In the genomic region with DNA sequence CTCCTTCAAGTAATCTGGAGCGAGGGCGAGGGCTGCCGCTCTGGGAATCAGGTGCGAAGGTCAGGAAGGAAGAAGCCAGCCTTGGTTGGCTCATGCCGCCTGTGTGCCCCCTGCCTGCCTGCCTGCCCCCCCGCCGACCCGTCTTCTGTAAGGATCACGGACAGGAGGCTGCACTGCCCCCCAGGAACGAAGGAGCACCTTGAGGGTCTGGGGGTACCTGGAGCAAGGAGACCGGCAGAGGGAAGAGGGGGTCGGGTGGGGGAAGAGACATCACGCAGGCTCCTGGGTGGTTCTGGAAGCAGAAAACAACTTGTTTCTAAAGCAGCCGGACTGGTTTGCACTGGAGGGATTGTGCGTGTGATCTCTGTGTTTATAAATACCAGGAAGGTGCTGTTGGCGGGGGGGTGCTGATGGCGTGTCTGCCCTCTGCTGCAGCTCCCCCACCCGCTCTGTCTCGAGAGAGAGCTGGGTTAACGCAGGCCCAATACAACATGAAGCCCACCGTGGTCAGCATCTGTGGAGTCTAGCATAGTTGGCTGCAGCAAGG, we compare ENCODE assay signal across 8 cellular contexts. TPM values are rescaled to one million over a fixed set of nuclear protein-coding genes. Genes with fewer than 3 reads are reported as not detected.
DNase-seq lines count a peak whose midpoint lies in the region; ATAC-seq, FAIRE-seq and TF ChIP-seq lines count a peak whose summit lies in the region.

No MANE protein-coding gene starts in this region.

- no peak overlapping the region for H3K4ac ChIP-seq in neuronal stem cell (ENCODE audit: low read length)

- TF ChIP-seq CTCF in Panc1 (IDR thresholded peaks at IDR 0.05): no peak

- in situ Hi-C loops in Panc1 (cut with HindIII; ENCODE audit: low pct_unique_long_range_greater_than_20kb, low sequenced_read_pairs): no loop called here

- H3K79me1 ChIP-seq in neuronal stem cell (ENCODE audit: low read depth, low read length): peaks cover 6% of the 10 kb centered on the region

- peak overlapping the region; percentile 75 for H3K23ac ChIP-seq in neuronal stem cell (ENCODE audit: low read depth, low read length, poor library complexity)

- peak overlapping the region; percentile 58 for H2AK5ac ChIP-seq in neuronal stem cell (ENCODE audit: low read depth, low read length)

- intact Hi-C loops in Panc1 (cut with micrococcal nuclease; ENCODE audit: unreplicated experiment): loop anchor here (5.0 to 10.0 kb wide), 3 partner anchors 240 to 502 kb away; a partner anchor contains a TSS

- DNase-seq in Panc1 (ENCODE audit: low read depth, low spot score): no peak
- peak; percentile 62 for DNase-seq in fibroblast of gingiva (ENCODE audit: low read depth)
- DNase-seq in neuronal stem cell (ENCODE audit: low spot score): no peak
- no peak for DNase-seq in NCI-H2171 (lab: John Stamatoyannopoulos, UW)
- no peak for DNase-seq in GM12891 (ENCODE audit: insufficient read length, low spot score)
- DNase-seq in SKM-1 (lab: John Stamatoyannopoulos, UW; ENCODE audit: unreplicated experiment): no peak

- no peak for TF ChIP-seq POLR2A in GM12891 (IDR thresholded peaks at IDR 0.05; ENCODE audit: low read depth, low read length)

- H2BK12ac ChIP-seq in neuronal stem cell (ENCODE audit: low read length): no peak overlapping the region

- WGBS in neuronal stem cell (ENCODE audit: extremely low coverage in 2 of 2, insufficient read length in 2 of 2, insufficient replicate concordance in 1 of 2), 2 donors: no CpG with 5 or more reads among the region's 21 CpGs

- peak overlapping the region; percentile 51 for H2AFZ ChIP-seq in neuronal stem cell (ENCODE audit: low read length)

- BruUV-seq in Panc1 (replicated peaks; lab: Mats Ljungman, UMichigan): no TSS peak

- peak overlapping the region; percentile 88 for H3K4me2 ChIP-seq in neuronal stem cell (ENCODE audit: insufficient read depth, low read length, poor library complexity, severe bottlenecking)

- H3K27ac ChIP-seq in Panc1 (ENCODE audit: low read length) (peak overlapping the region; percentile 94), neuronal stem cell (replicated peaks; ENCODE audit: low read length) (no peak overlapping the region)

- H2BK5ac ChIP-seq in neuronal stem cell (ENCODE audit: low read length): no peak overlapping the region

- H3K4me1 ChIP-seq in ES-I3 (ENCODE audit: insufficient read depth, low read length) (peaks cover 18% of the 10 kb centered on the region), Panc1 (ENCODE audit: control insufficient read depth, insufficient read depth, low read length) (peaks cover 44% of the 10 kb centered on the region), neuronal stem cell (ENCODE audit: control insufficient read depth in 2 of 2, insufficient read depth in 1 of 2, low read depth in 1 of 2, low read length in 2 of 2) (peaks cover 20 to 34% of the 10 kb centered on the region in 2 donors)

- POLR2A ChIA-PET in Panc1 (lab: Charles Lee): no interaction called here

- no peak overlapping the region for H4K91ac ChIP-seq in neuronal stem cell (ENCODE audit: low read depth, low read length, poor library complexity)

- H3K36me3 ChIP-seq in ES-I3 (ENCODE audit: insufficient read depth, low read length) (no peaks in the 10 kb centered on the region), Panc1 (ENCODE audit: control insufficient read depth, insufficient read depth, low read length) (peaks cover 4% of the 10 kb centered on the region), neuronal stem cell (replicated peaks in 1 of 2; ENCODE audit: control insufficient read depth in 2 of 2, insufficient read depth in 2 of 2, low read length in 2 of 2) (no peaks in the 10 kb centered on the region)

- H3K9ac ChIP-seq in ES-I3 (ENCODE audit: low read depth, low read length): peak overlapping the region; percentile 49
- H3K9ac ChIP-seq in neuronal stem cell (ENCODE audit: low read depth, low read length, poor library complexity): peak overlapping the region; percentile 94

- ATAC-seq in Panc1 (no peak), HG03460 (IDR thresholded peaks at IDR 0.05; ENCODE audit: unreplicated experiment) (no peak)

- no peaks in the 10 kb centered on the region for H3K9me3 ChIP-seq in ES-I3 (ENCODE audit: control insufficient read depth, insufficient read depth, low read length)
- H3K9me3 ChIP-seq in Panc1 (ENCODE audit: control insufficient read depth, insufficient read depth, low read depth, low read length): no peaks in the 10 kb centered on the region
- no peaks in the 10 kb centered on the region for H3K9me3 ChIP-seq in neuronal stem cell (replicated peaks in 1 of 2; ENCODE audit: control insufficient read depth in 2 of 2, insufficient read depth in 1 of 2, low read depth in 1 of 2, low read length in 2 of 2)

- H2BK15ac ChIP-seq in neuronal stem cell (ENCODE audit: low read length): no peak overlapping the region

- H3K14ac ChIP-seq in neuronal stem cell (ENCODE audit: low read length): peak overlapping the region; percentile 64

- no peak for FAIRE-seq in GM12891 (lab: Jason Lieb, UNC)

- H3K18ac ChIP-seq in neuronal stem cell (ENCODE audit: low read length): peak overlapping the region; percentile 88

- H2BK120ac ChIP-seq in neuronal stem cell (ENCODE audit: low read depth, low read length): no peak overlapping the region

- H4K8ac ChIP-seq in neuronal stem cell (ENCODE audit: low read depth, low read length): no peak overlapping the region

- H3K4me3 ChIP-seq in Panc1 (ENCODE audit: low read depth in 2 of 2, low read length in 2 of 2) (peak overlapping the region; percentile 69 to 85), neuronal stem cell (ENCODE audit: low read length in 2 of 2) (peak overlapping the region; percentile 68 to 94)

- CTCF ChIA-PET in Panc1 (lab: Charles Lee): no interaction called here

- H3K27me3 ChIP-seq in Panc1 (ENCODE audit: control insufficient read depth, insufficient read depth, low read length): no peaks in the 10 kb centered on the region
- H3K27me3 ChIP-seq in neuronal stem cell (ENCODE audit: control insufficient read depth in 3 of 3, insufficient read depth in 3 of 3, low read depth in 1 of 3, low read length in 3 of 3): no peaks in the 10 kb centered on the region

TF ChIP-seq in GM12891, 5 proteins besides CTCF, POLR2A, EP300 and RAD21:
- TF ChIP-seq SPI1 (IDR thresholded peaks at IDR 0.05; ENCODE audit: low read depth, low read length) (no peak), PAX5 (IDR thresholded peaks at IDR 0.05; ENCODE audit: insufficient read depth, low read length, severe bottlenecking) (no peak), TAF1 (IDR thresholded peaks at IDR 0.05; ENCODE audit: low read depth, low read length) (no peak), POLR2AphosphoS5 (IDR thresholded peaks at IDR 0.05; ENCODE audit: low read depth, low read length) (no peak), POU2F2 (IDR thresholded peaks at IDR 0.05; ENCODE audit: low read depth, low read length) (no peak)

RNA-seq across cellular contexts. Expression of a gene that starts 1.7 kb away (rescaled TPM):
- 29.0 TPM for total RNA-seq in Panc1 (2021; ENCODE audit: unreplicated experiment)
- 34.9 TPM for polyA plus RNA-seq in Panc1 (2012; ENCODE audit: insufficient read length)
- 6.6 TPM for polyA plus RNA-seq in neuronal stem cell (2013, experiment 1 of 2)
- 6.6 TPM for polyA plus RNA-seq in neuronal stem cell (2013, experiment 2 of 2)
- polyA plus RNA-seq in GM12891 (2012; ENCODE audit: low read depth, missing spikeins): 1.1 TPM
